Comparison of ENCODE assay signal across 8 cellular contexts in the genomic region with DNA sequence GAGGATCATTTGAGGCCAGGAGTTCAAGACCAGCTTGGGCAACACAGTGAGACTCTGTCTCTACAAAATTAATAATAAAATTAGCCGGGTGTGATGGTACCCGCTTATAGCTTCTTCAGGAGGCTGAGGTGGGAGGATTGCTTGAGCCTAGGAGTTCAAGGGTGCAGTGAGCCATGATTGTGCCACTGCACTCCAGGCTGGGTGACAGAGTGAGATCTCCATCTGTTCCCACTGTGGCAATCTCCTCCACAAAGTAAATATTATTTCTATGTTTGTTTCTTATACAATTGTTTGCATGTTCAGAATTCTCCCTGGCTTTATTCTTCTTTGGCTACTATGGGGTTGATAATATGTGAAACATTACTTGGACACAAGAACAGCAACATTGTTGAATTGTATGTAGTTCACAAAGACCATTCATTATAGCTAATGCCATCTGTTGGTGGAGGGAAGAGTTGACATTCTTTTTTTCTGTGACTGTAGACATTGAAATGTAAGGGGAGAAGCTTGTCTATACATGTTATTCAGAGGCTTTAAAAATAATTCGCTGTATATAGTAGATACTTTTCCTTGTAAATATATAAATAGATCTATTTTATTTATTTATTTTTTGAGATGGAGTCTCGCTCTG. TPM values are rescaled to one million over a fixed set of nuclear protein-coding genes. Genes with fewer than 3 reads are reported as not detected.
DNase-seq lines count a peak whose midpoint lies in the region; ATAC-seq, FAIRE-seq and TF ChIP-seq lines count a peak whose summit lies in the region.

No MANE protein-coding gene starts in this region.

- H4K5ac ChIP-seq in mesendoderm (ENCODE audit: low read length) = no peak overlapping the region

- H3K4me1 ChIP-seq in ascending aorta = peaks cover under 1 to 6% of the 10 kb centered on the region in 2 donors
- no peaks in the 10 kb centered on the region for H3K4me1 ChIP-seq in mesendoderm (ENCODE audit: control insufficient read depth, low read depth, low read length)

- H3K18ac ChIP-seq in mesendoderm (ENCODE audit: low read length) = no peak overlapping the region

- H4K8ac ChIP-seq in mesendoderm (ENCODE audit: low read depth, low read length) = no peak overlapping the region

- intact Hi-C loops in ascending aorta (cut with DNase I) = loop anchor here (1.0 to 10.0 kb wide), 2 partner anchors 69 to 253 kb away; a partner anchor contains a TSS
- intact Hi-C loops in natural killer cell (cut with micrococcal nuclease) = loop anchor here (1.0 kb wide), 1 partner anchor 69 kb away; a partner anchor contains a TSS

- no peak overlapping the region for H3K23ac ChIP-seq in mesendoderm (ENCODE audit: low read length)

- WGBS in mesendoderm (ENCODE audit: extremely low coverage, insufficient coverage, low lambda C conversion rate) = no CpG with 5 or more reads among the region's 4 CpGs

- H3K4ac ChIP-seq in mesendoderm (ENCODE audit: low read depth, low read length) = no peak overlapping the region

- H3K9me3 Mint-ChIP-seq in natural killer cell = no peaks in the 10 kb centered on the region
- no peaks in the 10 kb centered on the region for H3K9me3 Mint-ChIP-seq in activated T-cell treated with anti-CD3 and anti-CD28 coated beads, Interleukin-2, amount 50 U/mL, for 4 hours

- no peak overlapping the region for H2BK15ac ChIP-seq in mesendoderm (replicated peaks; ENCODE audit: low read depth)

- no peak overlapping the region for H3K9ac ChIP-seq in mesendoderm (ENCODE audit: low read length)

- H2BK120ac ChIP-seq in mesendoderm (ENCODE audit: low read depth, low read length) = no peak overlapping the region

- H3K36me3 Mint-ChIP-seq in natural killer cell = no peaks in the 10 kb centered on the region
- H3K36me3 Mint-ChIP-seq in activated T-cell treated with anti-CD3 and anti-CD28 coated beads, Interleukin-2, amount 50 U/mL, for 4 hours (ENCODE audit: insufficient read depth) = no peaks in the 10 kb centered on the region

- no peaks in the 10 kb centered on the region for H3K79me2 ChIP-seq in mesendoderm (ENCODE audit: control insufficient read depth, insufficient read depth, low read length)

- peak; percentile 89 for FAIRE-seq in islet of Langerhans (lab: Jason Lieb, UNC)

- H3K27ac ChIP-seq in ascending aorta = no peak overlapping the region
- H3K27ac ChIP-seq in mesendoderm (ENCODE audit: low read depth, low read length) = no peak overlapping the region

- H3K27me3 Mint-ChIP-seq in natural killer cell (ENCODE audit: low read depth in 2 of 2) = no peaks in the 10 kb centered on the region
- no peaks in the 10 kb centered on the region for H3K27me3 Mint-ChIP-seq in activated T-cell treated with anti-CD3 and anti-CD28 coated beads, Interleukin-2, amount 50 U/mL, for 4 hours (ENCODE audit: low read depth)

- TF ChIP-seq CTCF in ascending aorta (IDR thresholded peaks at IDR 0.05) (peak; percentile 46 to 71 (median 65)), natural killer cell (IDR thresholded peaks at IDR 0.05) (no peak)

- H2BK5ac ChIP-seq in mesendoderm (ENCODE audit: low read length) = no peak overlapping the region

- no peak overlapping the region for H3K27ac Mint-ChIP-seq in natural killer cell

- no peak for ATAC-seq in natural killer cell
- no peak for ATAC-seq in activated T-cell treated with anti-CD3 and anti-CD28 coated beads, Interleukin-2, amount 50 U/mL, for 4 hours

- no peak overlapping the region for H3K4me3 ChIP-seq in ascending aorta
- no peak overlapping the region for H3K4me3 ChIP-seq in mesendoderm (ENCODE audit: low read length)
- no peak overlapping the region for H3K4me3 ChIP-seq in H7 (ENCODE audit: insufficient read depth, low read depth, low read length)

- H3K79me1 ChIP-seq in mesendoderm (ENCODE audit: low read length) = no peaks in the 10 kb centered on the region

- DNase-seq in DMS53 treated with DMSO at 0.1 percent for 48 hours (lab: John Stamatoyannopoulos, UW; ENCODE audit: unreplicated experiment) = peak; percentile 25
- peak; percentile 64 for DNase-seq in LHCN-M2 (ENCODE audit: low read depth)
- no peak for DNase-seq in ascending aorta (ENCODE audit: low spot score in 2 of 2)
- no peak for DNase-seq in mesendoderm
- DNase-seq in H7 = no peak
- DNase-seq in natural killer cell = no peak
- DNase-seq in activated T-cell treated with anti-CD3 and anti-CD28 coated beads, Interleukin-2, amount 50 U/mL, for 4 hours = no peak

- no peak overlapping the region for H3K56ac ChIP-seq in mesendoderm (ENCODE audit: low read length)

- H3K4me2 ChIP-seq in mesendoderm (ENCODE audit: low read length) = no peak overlapping the region

- H2AK5ac ChIP-seq in mesendoderm (ENCODE audit: low read length) = no peak overlapping the region

- H3K9me3 ChIP-seq in ascending aorta = no peaks in the 10 kb centered on the region

- no peaks in the 10 kb centered on the region for H3K4me1 Mint-ChIP-seq in natural killer cell
- no peaks in the 10 kb centered on the region for H3K4me1 Mint-ChIP-seq in activated T-cell treated with anti-CD3 and anti-CD28 coated beads, Interleukin-2, amount 50 U/mL, for 4 hours (ENCODE audit: low read depth)

- H3K27me3 ChIP-seq in ascending aorta (no peaks in the 10 kb centered on the region), mesendoderm (ENCODE audit: insufficient read depth, low read length, poor library complexity) (no peaks in the 10 kb centered on the region), H7 (ENCODE audit: control insufficient read depth, insufficient read depth, low read length) (no peaks in the 10 kb centered on the region)

- no peak overlapping the region for H3K4me3 Mint-ChIP-seq in natural killer cell
- H3K4me3 Mint-ChIP-seq in activated T-cell treated with anti-CD3 and anti-CD28 coated beads, Interleukin-2, amount 50 U/mL, for 4 hours = no peak overlapping the region

- no peaks in the 10 kb centered on the region for H3K36me3 ChIP-seq in ascending aorta
- no peaks in the 10 kb centered on the region for H3K36me3 ChIP-seq in mesendoderm (ENCODE audit: control insufficient read depth, insufficient read depth, low read length)
- no peaks in the 10 kb centered on the region for H3K36me3 ChIP-seq in H7 (replicated peaks; ENCODE audit: control insufficient read depth, insufficient read depth, low read length)

RNA-seq across cellular contexts. Expression of a gene that starts 47.8 kb away (rescaled TPM):
- total RNA-seq in LHCN-M2 (2014; rRNA removed) = 116 and 125 TPM in 2 replicates
- polyA plus RNA-seq in LHCN-M2 (2012) = 45.2 TPM
- 80.6 TPM for total RNA-seq in ascending aorta
- 150 TPM for polyA plus RNA-seq in mesendoderm (2013, experiment 1 of 2)
- 150 TPM for polyA plus RNA-seq in mesendoderm (2013, experiment 2 of 2)
- 82.8 and 122 TPM in 2 replicates for total RNA-seq in H7 (2014; rRNA removed; shearing (Covaris generic))
- total RNA-seq in natural killer cell = 100 to 1,000 TPM; 221 to 281 (median 237) TPM
- 100 to 1,000 TPM; 238 to 250 (median 241) TPM for total RNA-seq in activated T-cell treated with anti-CD3 and anti-CD28 coated beads, Interleukin-2, amount 50 U/mL, for 4 hours

Comparison
In these comparisons a context has a peak if more than half of its experiments do, and no peak if none do; other contexts are left out.
1. DNase-seq: peak in DMS53 treated with DMSO at 0.1 percent for 48 hours (single experiment) and LHCN-M2 (single experiment); none in ascending aorta (0 of 2), mesendoderm (single experiment), H7 (single experiment), natural killer cell (single experiment) and activated T-cell treated with anti-CD3 and anti-CD28 coated beads, Interleukin-2, amount 50 U/mL, for 4 hours (single experiment).